In the genomic region with DNA sequence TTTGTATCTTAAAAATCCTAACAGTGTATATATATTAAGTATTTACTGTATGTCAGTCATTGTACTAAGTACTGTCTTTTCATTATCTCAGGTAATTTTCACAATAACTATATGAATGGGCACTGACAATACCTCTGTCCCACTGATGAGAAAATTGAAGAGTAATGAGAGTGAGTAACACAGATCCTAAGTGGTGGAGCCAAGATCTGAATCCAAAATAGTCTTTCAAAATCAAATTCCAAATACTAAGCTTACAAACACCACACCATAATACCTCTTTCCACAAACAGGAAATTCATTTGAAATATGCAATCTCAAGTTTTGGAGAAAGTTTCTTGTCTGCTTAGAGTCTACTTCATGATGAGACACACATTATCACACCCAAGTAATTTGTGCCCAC, we compare ENCODE assay signal across 18 cellular contexts.
DNase-seq lines count a peak whose midpoint lies in the region; ATAC-seq and TF ChIP-seq lines count a peak whose summit lies in the region.
"Had no signal": no experiment of that assay in that cellular context is flagged by ENCODE, and none has a peak within 500 bp of the region (broad histone marks: within the 10 kb centered on the region; RNA-seq: fewer than 3 reads in every experiment).

No MANE protein-coding gene starts in this region.

- TF ChIP-seq CTCF in PC-9 (conservative IDR thresholded peaks at IDR 0.05), result no peak

- no peaks in the 10 kb centered on the region for H3K9me2 ChIP-seq in PC-9 (ENCODE audit: insufficient read depth)

- no peaks in the 10 kb centered on the region for H3K27me3 ChIP-seq in PC-9 (ENCODE audit: insufficient read depth, low read depth)
- H3K27me3 ChIP-seq: brain microvascular endothelial cell, tibial artery had no signal

- no peak overlapping the region for H3K4me2 ChIP-seq in PC-9
- H3K4me2 ChIP-seq: KMS-11 had no signal

- H2AFZ ChIP-seq in PC-9, result no peak overlapping the region

- H3K79me2 ChIP-seq in PC-9 (ENCODE audit: low read depth), result no peaks in the 10 kb centered on the region

- intact Hi-C loops in activated CD4-positive, alpha-beta T cell treated with anti-CD3 and anti-CD28 coated beads for 36 hours (cut with DNase I, micrococcal nuclease), result loop anchor here in 1 of 2 experiments (10.0 kb wide), 1 partner anchor 704 kb away; no protein-coding TSS in a partner anchor
- intact Hi-C loops in head of caudate nucleus (cut with DNase I), result no loop called here
- intact Hi-C loops in PC-9 (cut with micrococcal nuclease; ENCODE audit: unreplicated experiment), result no loop called here

- no peaks in the 10 kb centered on the region for H3K27me3 Mint-ChIP-seq in activated CD4-positive, alpha-beta T cell treated with anti-CD3 and anti-CD28 coated beads for 36 hours

- no peak overlapping the region for H3K27ac ChIP-seq in PC-9
- H3K27ac ChIP-seq: brain microvascular endothelial cell, HL-60, KMS-11 had no signal

- H3K36me3 ChIP-seq in PC-9 (ENCODE audit: low read depth), result no peaks in the 10 kb centered on the region
- H3K36me3 ChIP-seq: brain microvascular endothelial cell, tibial artery had no signal

- POLR2A ChIA-PET in activated CD4-positive, alpha-beta T cell treated with anti-CD3 and anti-CD28 coated beads for 36 hours (lab: Charles Lee), result no interaction called here
- POLR2A ChIA-PET in PC-9 (lab: Charles Lee; ENCODE audit: unreplicated experiment), result no interaction called here

- peaks cover 5% of the 10 kb centered on the region for H3K4me1 Mint-ChIP-seq in activated CD4-positive, alpha-beta T cell treated with anti-CD3 and anti-CD28 coated beads for 36 hours

- H3K9me3 Mint-ChIP-seq in activated CD4-positive, alpha-beta T cell treated with anti-CD3 and anti-CD28 coated beads for 36 hours (ENCODE audit: low read depth), result no peaks in the 10 kb centered on the region

- H3K9me3 ChIP-seq in PC-9 (ENCODE audit: insufficient read depth, low read depth), result no peaks in the 10 kb centered on the region
- H3K9me3 ChIP-seq: tibial artery had no signal

- H3K27ac Mint-ChIP-seq in activated CD4-positive, alpha-beta T cell treated with anti-CD3 and anti-CD28 coated beads for 36 hours, result no peak overlapping the region

- CTCF ChIA-PET in activated CD4-positive, alpha-beta T cell treated with anti-CD3 and anti-CD28 coated beads for 36 hours (lab: Charles Lee), result no interaction called here
- CTCF ChIA-PET in PC-9 (lab: Charles Lee), result no interaction called here

- BruUV-seq in PC-9 (replicated peaks; lab: Mats Ljungman, UMichigan), result no TSS peak

- DNase-seq in iris pigment epithelial cell (ENCODE audit: low read depth) (peak; percentile 17), head of caudate nucleus (no peak), NCI-H1092 treated with DMSO at 0.1 percent for 48 hours (lab: John Stamatoyannopoulos, UW) (no peak), PC-9 (no peak)
- no peak for DNase-seq in activated CD4-positive, alpha-beta T cell treated with anti-CD3 and anti-CD28 coated beads for 36 hours
- DNase-seq: activated naive CD4-positive, alpha-beta T cell treated with Interleukin-2 at 50 U/mL for 16 hours; brain microvascular endothelial cell; DND-41; naive thymus-derived CD4-positive, alpha-beta T cell; NCI-H146; NCI-H510A; stimulated activated CD4-positive, alpha-beta T cell treated with anti-CD3 and anti-CD28 coated beads, Interleukin-1b, Interleukin-23, amount 100 ng/mL, for 48 hours; tibial artery had no signal

- peaks cover 4% of the 10 kb centered on the region for H3K36me3 Mint-ChIP-seq in activated CD4-positive, alpha-beta T cell treated with anti-CD3 and anti-CD28 coated beads for 36 hours (ENCODE audit: low read depth)

- no peaks in the 10 kb centered on the region for H3F3A ChIP-seq in PC-9 (ENCODE audit: insufficient read depth, low read depth)

- H3K4me3 Mint-ChIP-seq in activated CD4-positive, alpha-beta T cell treated with anti-CD3 and anti-CD28 coated beads for 36 hours, result no peak overlapping the region
- H3K4me3 Mint-ChIP-seq: naive thymus-derived CD4-positive, alpha-beta T cell had no signal

- H3K4me3 ChIP-seq in PC-9, result no peak overlapping the region
- H3K4me3 ChIP-seq: tibial artery had no signal

- H4K20me1 ChIP-seq in PC-9 (ENCODE audit: insufficient read depth), result no peaks in the 10 kb centered on the region

- peak; percentile 17 for ATAC-seq in GM18511 (IDR thresholded peaks at IDR 0.05; ENCODE audit: unreplicated experiment)
- peak; percentile 7 for ATAC-seq in GM21381 (IDR thresholded peaks at IDR 0.05; ENCODE audit: unreplicated experiment)
- peak; percentile 15 for ATAC-seq in HG03175 (IDR thresholded peaks at IDR 0.05; ENCODE audit: unreplicated experiment)
- no peak for ATAC-seq in activated CD4-positive, alpha-beta T cell treated with anti-CD3 and anti-CD28 coated beads for 36 hours
- ATAC-seq: naive thymus-derived CD4-positive, alpha-beta T cell had no signal

- no peaks in the 10 kb centered on the region for H3K4me1 ChIP-seq in PC-9 (replicated peaks; ENCODE audit: insufficient read depth)
